Comparison of ENCODE assay signal across 1 cellular context in the genomic region with DNA sequence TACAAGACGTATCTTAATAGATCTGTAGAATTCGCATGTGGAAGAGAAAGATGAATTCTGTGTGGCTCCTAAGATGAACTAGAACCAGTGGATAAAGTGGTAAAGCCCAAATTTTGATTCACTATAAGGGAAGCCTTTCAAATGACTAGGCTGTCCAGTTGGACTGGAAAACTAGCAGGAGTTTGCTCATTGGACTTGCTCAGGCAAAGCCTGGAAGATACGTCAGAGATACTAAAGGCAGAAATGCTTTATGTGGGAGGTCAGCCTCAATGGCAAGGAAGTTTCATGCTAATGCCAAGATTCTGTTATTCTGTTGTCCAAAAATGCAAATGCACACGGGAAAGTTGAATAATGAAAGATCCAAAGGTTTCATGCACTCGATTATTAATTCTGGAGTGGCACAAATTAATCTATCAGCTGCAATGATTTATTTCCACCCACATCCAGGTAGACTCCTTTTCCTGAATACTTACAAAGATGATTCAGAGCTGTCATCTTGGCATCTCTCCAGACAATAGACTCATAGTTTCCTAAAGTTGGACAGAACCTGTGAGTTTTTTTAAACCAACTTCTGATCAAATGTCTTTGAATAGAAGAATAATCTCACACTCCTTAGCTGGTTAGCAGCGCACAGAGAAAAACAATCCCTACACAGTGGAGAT.
TF ChIP-seq lines count a peak whose summit lies in the region.

No MANE protein-coding gene starts in this region.

TF ChIP-seq in SK-N-SH, 30 proteins besides CTCF, POLR2A, EP300 and RAD21 (continued from another document):
- TF ChIP-seq MEF2A (IDR thresholded peaks at IDR 0.05; ENCODE audit: borderline replicate concordance, low read depth) (no peak), NFIC (IDR thresholded peaks at IDR 0.05; ENCODE audit: borderline replicate concordance) (peak; percentile 95), TEAD4 (IDR thresholded peaks at IDR 0.05; ENCODE audit: borderline replicate concordance, insufficient read depth) (peak; percentile 49; the same call in 1 of the 2 replicates)
